8 cellular contexts compared by ENCODE assay signal in genomic region chr1:95072117-95072516, GRCh38.
A peak's percentile ranks its signal among the peaks of the same experiment; 100 is the strongest.
DNase-seq lines count a peak whose midpoint lies in the region; ATAC-seq and TF ChIP-seq lines count a peak whose summit lies in the region.

No MANE protein-coding gene starts in this region.

- no peaks in the 10 kb centered on the region for H3K36me3 ChIP-seq in muscle layer of duodenum (ENCODE audit: control insufficient read depth in 1 of 2, insufficient read depth in 2 of 2, low read length in 2 of 2)

- H3K9me3 ChIP-seq in muscle layer of duodenum (ENCODE audit: control insufficient read depth in 1 of 2, low read length in 2 of 2): no peaks in the 10 kb centered on the region

- no peak for ATAC-seq in GM18519 (IDR thresholded peaks at IDR 0.05; ENCODE audit: low FRiP score, unreplicated experiment)

- H3K27me3 ChIP-seq in HL-60 (ENCODE audit: insufficient read depth, poor library complexity, severe bottlenecking) (no peaks in the 10 kb centered on the region), muscle layer of duodenum (ENCODE audit: low read depth, low read length) (no peaks in the 10 kb centered on the region)

- DNase-seq in AG10803 (ENCODE audit: low read depth) (no peak), HL-60 (ENCODE audit: low read depth in 1 of 2, low spot score in 1 of 2) (no peak), caudate nucleus (lab: John Stamatoyannopoulos, UW) (no peak), islet precursor cell (no peak), GM20000 (ENCODE audit: low spot score) (no peak), NCI-H146 (lab: John Stamatoyannopoulos, UW) (no peak)

- H3K27ac ChIP-seq in HL-60 (replicated peaks) (peak overlapping the region; percentile 67), caudate nucleus (ENCODE audit: low read depth, low read length) (peak overlapping the region; percentile 99), muscle layer of duodenum (ENCODE audit: low read length) (peak overlapping the region; percentile 94)

- H3K4me3 ChIP-seq in AG10803 (ENCODE audit: low read length) (peak overlapping the region; percentile 76), HL-60 (replicated peaks; ENCODE audit: insufficient read depth, low read length) (peak overlapping the region; percentile 92), muscle layer of duodenum (ENCODE audit: low read depth in 1 of 2, low read length in 2 of 2) (peak overlapping the region; percentile 69 to 98)

- H3K4me1 ChIP-seq in muscle layer of duodenum (ENCODE audit: control insufficient read depth in 1 of 2, insufficient read depth in 2 of 2, low read length in 2 of 2): no peaks in the 10 kb centered on the region

- TF ChIP-seq CTCF in AG10803 (conservative IDR thresholded peaks at IDR 0.05; ENCODE audit: low read length): no peak
- no peak for TF ChIP-seq CTCF in HL-60 (IDR thresholded peaks at IDR 0.05; ENCODE audit: insufficient read depth, low read length)
- no peak for TF ChIP-seq CTCF in GM20000 (IDR thresholded peaks at IDR 0.05; ENCODE audit: extremely low read depth, missing control alignments)
